Comparison of ENCODE assay signal across 27 cellular contexts in genomic region chr17:83106036-83106577, GRCh38. TPM values are rescaled to one million over a fixed set of nuclear protein-coding genes. Genes with fewer than 3 reads are reported as not detected.
A peak's percentile ranks its signal among the peaks of the same experiment; 100 is the strongest.
DNase-seq lines count a peak whose midpoint lies in the region; ATAC-seq, FAIRE-seq and TF ChIP-seq lines count a peak whose summit lies in the region.
"Had no signal": no experiment of that assay in that cellular context is flagged by ENCODE, and none has a peak within 500 bp of the region (broad histone marks: within the 10 kb centered on the region; RNA-seq: fewer than 3 reads in every experiment).

No MANE protein-coding gene starts in this region.

- no peak overlapping the region for H2AK9ac ChIP-seq in IMR-90 (replicated peaks; ENCODE audit: low read depth, low read length, poor library complexity)

- H4K20me1 ChIP-seq in IMR-90 (ENCODE audit: insufficient read depth, low read length), result no peaks in the 10 kb centered on the region

- H2BK120ac ChIP-seq in IMR-90 (ENCODE audit: low read depth, low read length), result no peak overlapping the region

- H3K4me2 ChIP-seq in IMR-90 (ENCODE audit: low read depth, low read length), result no peak overlapping the region

- H3K36me3 ChIP-seq in IMR-90 (ENCODE audit: control insufficient read depth, insufficient read depth, low read length) (no peaks in the 10 kb centered on the region), tibial artery (no peaks in the 10 kb centered on the region)
- H3K36me3 ChIP-seq: HAP-1 had no signal

- 0 out of 2 replicates have a peak overlapping the region, but pooled peaks have one; percentile 20 for H3K4ac ChIP-seq in IMR-90 (ENCODE audit: low read depth, low read length)

- peak overlapping the region; percentile 27 for H2AK5ac ChIP-seq in IMR-90 (ENCODE audit: low read depth, low read length)

- POLR2A ChIA-PET in IMR-90 (lab: Charles Lee; ENCODE audit: unreplicated experiment), result no interaction called here

- no peak overlapping the region for H2BK15ac ChIP-seq in IMR-90 (ENCODE audit: low read depth, low read length)

- FAIRE-seq in H54 (lab: Jason Lieb, UNC), result no peak
- FAIRE-seq: endothelial cell of umbilical vein had no signal

- H2BK20ac ChIP-seq in IMR-90 (ENCODE audit: low read depth, low read length), result no peak overlapping the region

- 51% methylated on average over 7 of the region's 22 CpGs; no CpG with 5 or more reads in 1 of the 2 experiments for WGBS in IMR-90 (ENCODE audit: extremely low coverage in 2 of 2, insufficient read length in 1 of 2), 2 experiments

- no peak overlapping the region for H3K18ac ChIP-seq in IMR-90 (ENCODE audit: low read depth, low read length)

- no peak for TF ChIP-seq RAD21 in IMR-90 (IDR thresholded peaks at IDR 0.05; ENCODE audit: low read length)

- H3K4me3 Mint-ChIP-seq in nephron progenitor cell, result no peak overlapping the region
- H3K4me3 Mint-ChIP-seq: central memory CD8-positive, alpha-beta T cell; stimulated activated naive B cell treated with anti-CD40 and anti-IgM and Interleukin-4, amounts not matched to agents 10 μg/mL and 1 μg/mL and 100 μg/mL, for 72 hours; T-helper 2 cell treated with Interferon-gamma antibody and Interleukin-4, amounts not matched to agents 5 μg/mL and 100 μg/mL, for 36 hours; WTC11 had no signal

- intact Hi-C loops in IMR-90 (cut with micrococcal nuclease) (no loop called here), tibial artery (cut with DNase I; ENCODE audit: low total_unique reads) (no loop called here)

- no peaks in the 10 kb centered on the region for H3K36me3 Mint-ChIP-seq in nephron progenitor cell (ENCODE audit: low read depth)
- H3K36me3 Mint-ChIP-seq: activated naive CD4-positive, alpha-beta T cell treated with anti-CD3 and anti-CD28 coated beads, Interleukin-2, amount 50 U/mL, for 72 hours; stimulated activated naive B cell treated with anti-CD40 and anti-IgM and Interleukin-4, amounts not matched to agents 10 μg/mL and 1 μg/mL and 100 μg/mL, for 72 hours; WTC11 had no signal

- H3K9me1 ChIP-seq in IMR-90 (ENCODE audit: insufficient read depth, low read length), result peaks cover 12% of the 10 kb centered on the region

- TSS peak; percentile 37 for BruUV-seq in IMR-90 (replicated peaks; lab: Mats Ljungman, UMichigan)

- H3K4me1 ChIP-seq in IMR-90 (ENCODE audit: control insufficient read depth, insufficient read depth, low read length) (peaks cover 29% of the 10 kb centered on the region), tibial artery (peaks cover 0 to 77% (median 55%) of the 10 kb centered on the region in 4 donors)
- H3K4me1 ChIP-seq: HAP-1 had no signal

- dilution Hi-C loops in IMR-90 (cut with HindIII; ENCODE audit: low sequenced_read_pairs, unreplicated experiment), result no loop called here

- peaks cover 4% of the 10 kb centered on the region; the same call in 1 of the 2 replicates for H3K9me3 ChIP-seq in IMR-90 (ENCODE audit: control insufficient read depth, insufficient read depth, low read length)
- H3K9me3 ChIP-seq in tibial artery, result no peaks in the 10 kb centered on the region
- H3K9me3 ChIP-seq: Caco-2, HAP-1 had no signal

- no peak overlapping the region for H3K14ac ChIP-seq in IMR-90 (replicated peaks; ENCODE audit: low read depth, low read length)

- H3K9me3 Mint-ChIP-seq in nephron progenitor cell, result peaks cover 6% of the 10 kb centered on the region
- H3K9me3 Mint-ChIP-seq: activated naive CD4-positive, alpha-beta T cell treated with anti-CD3 and anti-CD28 coated beads, Interleukin-2, amount 50 U/mL, for 72 hours; central memory CD8-positive, alpha-beta T cell; stimulated activated naive B cell treated with anti-CD40 and anti-IgM and Interleukin-4, amounts not matched to agents 10 μg/mL and 1 μg/mL and 100 μg/mL, for 72 hours; T-helper 2 cell treated with Interferon-gamma antibody and Interleukin-4, amounts not matched to agents 5 μg/mL and 100 μg/mL, for 36 hours had no signal

- H3K4me1 Mint-ChIP-seq in nephron progenitor cell, result peaks cover 57% of the 10 kb centered on the region

- ATAC-seq in IMR-90 (ENCODE audit: low read depth) (no peak), GM21717 (IDR thresholded peaks at IDR 0.05; ENCODE audit: unreplicated experiment) (no peak)
- ATAC-seq: activated naive CD4-positive, alpha-beta T cell treated with anti-CD3 and anti-CD28 coated beads, Interleukin-2, amount 50 U/mL, for 72 hours; stimulated activated naive B cell treated with anti-CD40 and anti-IgM and Interleukin-4, amounts not matched to agents 10 μg/mL and 1 μg/mL and 100 μg/mL, for 72 hours; WTC11 had no signal

- H3K27me3 ChIP-seq in IMR-90 (ENCODE audit: control insufficient read depth, insufficient read depth, low read length), result no peaks in the 10 kb centered on the region
- no peaks in the 10 kb centered on the region for H3K27me3 ChIP-seq in tibial artery

- TF ChIP-seq CTCF in IMR-90 (conservative IDR thresholded peaks at IDR 0.05; ENCODE audit: low read depth, low read length) (no peak), nephron progenitor cell (IDR thresholded peaks at IDR 0.05) (no peak), tibial artery (IDR thresholded peaks at IDR 0.05) (no peak)

- no peak for DNase-seq in IMR-90
- peak; percentile 46 for DNase-seq in astrocyte of the hippocampus (ENCODE audit: low read depth, low spot score)
- no peak for DNase-seq in nephron progenitor cell
- no peak for DNase-seq in tibial artery
- DNase-seq in NCI-H1436 treated with DMSO at 0.1 percent for 48 hours (lab: John Stamatoyannopoulos, UW), result no peak
- no peak for DNase-seq in H54 (ENCODE audit: insufficient read length, low spot score)
- no peak for DNase-seq in iPS-NIHi7 (ENCODE audit: extremely low spot score)
- DNase-seq: activated CD4-positive, alpha-beta T cell treated with anti-CD3 and anti-CD28 coated beads, Interleukin-2, amount 50 U/mL, for 4 hours; aorta; Caco-2; DMS79 treated with DMSO at 0.1 percent for 48 hours; dorsolateral prefrontal cortex; head of caudate nucleus; NCI-H1092; NCI-H2029; NCI-H226; NCI-H774; nucleus accumbens; stimulated activated CD4-positive, alpha-beta T cell treated with anti-CD3 and anti-CD28 coated beads, Interleukin-4, amount 100 ng/mL, for 24 hours; stimulated activated naive B cell treated with anti-CD40 and anti-IgM and Interleukin-4, amounts not matched to agents 10 μg/mL and 1 μg/mL and 100 μg/mL, for 72 hours had no signal

- no peak overlapping the region for H3K9ac ChIP-seq in IMR-90 (ENCODE audit: low read depth, low read length)

- H3K27ac ChIP-seq in IMR-90 (ENCODE audit: insufficient read depth, low read length), result no peak overlapping the region
- peak overlapping the region; percentile 71 to 85 for H3K27ac ChIP-seq in tibial artery

- H3K56ac ChIP-seq in IMR-90 (ENCODE audit: extremely low read depth, insufficient read depth, low read length), result no peak overlapping the region

- no peak overlapping the region for H2AFZ ChIP-seq in IMR-90 (replicated peaks; ENCODE audit: low read length, poor library complexity)

- H3K4me3 ChIP-seq in IMR-90 (ENCODE audit: insufficient read depth, low read depth, low read length), result no peak overlapping the region
- no peak overlapping the region for H3K4me3 ChIP-seq in tibial artery
- H3K4me3 ChIP-seq: dorsolateral prefrontal cortex, HAP-1 had no signal

- no peaks in the 10 kb centered on the region for H3K79me1 ChIP-seq in IMR-90 (ENCODE audit: low read depth in 1 of 2, low read length in 2 of 2)

- H4K8ac ChIP-seq in IMR-90 (ENCODE audit: low read depth in 2 of 2, low read length in 2 of 2), result no peak overlapping the region

- CTCF ChIA-PET in IMR-90 (lab: Yijun Ruan, JAX), result no interaction called here

- H3K27me3 Mint-ChIP-seq in nephron progenitor cell (ENCODE audit: low read depth, poor library complexity), result peaks cover 18% of the 10 kb centered on the region

- peak overlapping the region; percentile 57 for H3K27ac Mint-ChIP-seq in nephron progenitor cell
- H3K27ac Mint-ChIP-seq: activated naive CD4-positive, alpha-beta T cell treated with anti-CD3 and anti-CD28 coated beads, Interleukin-2, amount 50 U/mL, for 72 hours; stimulated activated naive B cell treated with anti-CD40 and anti-IgM and Interleukin-4, amounts not matched to agents 10 μg/mL and 1 μg/mL and 100 μg/mL, for 72 hours; T-helper 2 cell treated with Interferon-gamma antibody and Interleukin-4, amounts not matched to agents 5 μg/mL and 100 μg/mL, for 36 hours had no signal

- TF ChIP-seq POLR2A in IMR-90 (IDR thresholded peaks at IDR 0.05; ENCODE audit: low read depth, low read length) (no peak), H54 (IDR thresholded peaks at IDR 0.05; ENCODE audit: low read depth, low read length) (no peak)

- no peak overlapping the region for H2BK5ac ChIP-seq in IMR-90 (ENCODE audit: low read depth, low read length, poor library complexity, severe bottlenecking)

- H4K91ac ChIP-seq in IMR-90 (ENCODE audit: insufficient read depth, low read depth, low read length), result 0 out of 2 replicates have a peak overlapping the region, but pooled peaks have one; percentile 26

- in situ Hi-C loops in IMR-90 (cut with MboI; ENCODE audit: low sequenced_read_pairs), result no loop called here

- no peak overlapping the region for H3K23ac ChIP-seq in IMR-90 (ENCODE audit: low read depth, low read length)

- no peak overlapping the region for H4K5ac ChIP-seq in IMR-90 (ENCODE audit: low read depth, low read length)

TF ChIP-seq in IMR-90, 13 proteins besides CTCF, POLR2A, EP300 and RAD21:
- TF ChIP-seq BHLHE40 (IDR thresholded peaks at IDR 0.05; ENCODE audit: low read depth, low read length) (no peak), USF2 (IDR thresholded peaks at IDR 0.05; ENCODE audit: low read depth, low read length) (no peak), NFE2L2 (IDR thresholded peaks at IDR 0.05; ENCODE audit: low read depth, low read length) (no peak)
- TF ChIP-seq, protein P1, sequence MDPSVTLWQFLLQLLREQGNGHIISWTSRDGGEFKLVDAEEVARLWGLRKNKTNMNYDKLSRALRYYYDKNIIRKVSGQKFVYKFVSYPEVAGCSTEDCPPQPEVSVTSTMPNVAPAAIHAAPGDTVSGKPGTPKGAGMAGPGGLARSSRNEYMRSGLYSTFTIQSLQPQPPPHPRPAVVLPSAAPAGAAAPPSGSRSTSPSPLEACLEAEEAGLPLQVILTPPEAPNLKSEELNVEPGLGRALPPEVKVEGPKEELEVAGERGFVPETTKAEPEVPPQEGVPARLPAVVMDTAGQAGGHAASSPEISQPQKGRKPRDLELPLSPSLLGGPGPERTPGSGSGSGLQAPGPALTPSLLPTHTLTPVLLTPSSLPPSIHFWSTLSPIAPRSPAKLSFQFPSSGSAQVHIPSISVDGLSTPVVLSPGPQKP (IDR thresholded peaks at IDR 0.05; ENCODE audit: borderline replicate concordance, low read depth, low read length), result no peak
TF ChIP-seq in IMR-90: peak in this region for 0.

RNA-seq across cellular contexts. Expression of gene METRNL, which starts 26.7 kb away (rescaled TPM):
- 17.9 and 21.4 TPM in 2 replicates for total RNA-seq in IMR-90 (2012; rRNA removed)
- polyA plus RNA-seq in IMR-90 (2012; rRNA removed), result 48.2 and 60.2 TPM in 2 replicates
- polyA plus RNA-seq in IMR-90 (2012; cell fraction: cytosol; rRNA removed), result 73.7 and 167 TPM in 2 replicates
- 50.0 and 129 TPM in 2 replicates for polyA plus RNA-seq in IMR-90 (2012; cell fraction: nucleus; rRNA removed; ENCODE audit: low replicate concordance)
